Comparison of ENCODE assay signal across 9 cellular contexts in genomic region chr7:128530855-128531104, GRCh38. TPM values are rescaled to one million over a fixed set of nuclear protein-coding genes. Genes with fewer than 3 reads are reported as not detected.
DNase-seq lines count a peak whose midpoint lies in the region; ATAC-seq and TF ChIP-seq lines count a peak whose summit lies in the region.
"Had no signal": no experiment of that assay in that cellular context is flagged by ENCODE, and none has a peak within 500 bp of the region (broad histone marks: within the 10 kb centered on the region; RNA-seq: fewer than 3 reads in every experiment).

No MANE protein-coding gene starts in this region.

- no CpG with 5 or more reads among the region's 38 CpGs for WGBS in esophagus muscularis mucosa
- WGBS in sigmoid colon, 2 donors, result 0% methylated on average over 38 of the region's 38 CpGs

- DNase-seq in GM12864 (ENCODE audit: low read depth), result no peak
- no peak for DNase-seq in NB4 (ENCODE audit: low read depth)
- no peak for DNase-seq in esophagus muscularis mucosa (ENCODE audit: extremely low spot score)
- DNase-seq in sigmoid colon, result no peak
- DNase-seq in GM20000 (ENCODE audit: low spot score), result no peak
- no peak for DNase-seq in osteocyte (ENCODE audit: extremely low spot score, unreplicated experiment)

- peaks cover 23% of the 10 kb centered on the region for H3K4me1 Mint-ChIP-seq in osteocyte (ENCODE audit: unreplicated experiment)

- H3K9me3 Mint-ChIP-seq in osteocyte (ENCODE audit: unreplicated experiment), result no peaks in the 10 kb centered on the region
- H3K9me3 Mint-ChIP-seq: nephron had no signal

- H3K4me3 ChIP-seq in GM12864 (ENCODE audit: low read depth, low read length) (peak overlapping the region; percentile 89), NB4 (ENCODE audit: low read depth, low read length) (peak overlapping the region; percentile 38), esophagus muscularis mucosa (peak overlapping the region; percentile 73 to 99 (median 88)), sigmoid colon (peak overlapping the region; percentile 67 to 99 (median 81))

- TF ChIP-seq POLR2A in NB4 (IDR thresholded peaks at IDR 0.05; ENCODE audit: extremely low read depth, insufficient read length), result peak; percentile 41
- peak; percentile 10 for TF ChIP-seq POLR2A in esophagus muscularis mucosa (IDR thresholded peaks at IDR 0.05; ENCODE audit: low read depth)
- TF ChIP-seq POLR2A in sigmoid colon (IDR thresholded peaks at IDR 0.05), result no peak

- intact Hi-C loops in esophagus muscularis mucosa (cut with DNase I) (no loop called here), sigmoid colon (cut with DNase I) (loop anchor here (10.0 kb wide), 1 partner anchor 56 kb away; the partner anchor contains the start of gene METTL2B)

- H3K4me3 Mint-ChIP-seq in osteocyte (ENCODE audit: unreplicated experiment), result no peak overlapping the region

- H3K4me1 ChIP-seq in esophagus muscularis mucosa (peaks cover 26 to 41% (median 39%) of the 10 kb centered on the region in 4 donors), sigmoid colon (peaks cover 0 to 43% (median 32%) of the 10 kb centered on the region in 4 donors)

- H3K27me3 ChIP-seq in esophagus muscularis mucosa, result no peaks in the 10 kb centered on the region
- no peaks in the 10 kb centered on the region for H3K27me3 ChIP-seq in sigmoid colon

- peaks cover 11% of the 10 kb centered on the region for H3K36me3 Mint-ChIP-seq in osteocyte (ENCODE audit: unreplicated experiment)

- no peaks in the 10 kb centered on the region for H3K9me3 ChIP-seq in esophagus muscularis mucosa
- no peaks in the 10 kb centered on the region for H3K9me3 ChIP-seq in sigmoid colon

- no peaks in the 10 kb centered on the region for H3K27me3 Mint-ChIP-seq in osteocyte (ENCODE audit: unreplicated experiment)

- TF ChIP-seq CTCF in GM12864 (IDR thresholded peaks at IDR 0.05; ENCODE audit: low read depth, low read length, missing control alignments), result no peak
- TF ChIP-seq CTCF in NB4 (IDR thresholded peaks at IDR 0.05; ENCODE audit: low read depth, low read length), result no peak
- no peak for TF ChIP-seq CTCF in esophagus muscularis mucosa (IDR thresholded peaks at IDR 0.05)
- TF ChIP-seq CTCF in sigmoid colon (IDR thresholded peaks at IDR 0.05), result no peak
- TF ChIP-seq CTCF in GM20000 (IDR thresholded peaks at IDR 0.05; ENCODE audit: extremely low read depth, missing control alignments), result no peak
- TF ChIP-seq CTCF in osteocyte (IDR thresholded peaks at IDR 0.05), result no peak

- ATAC-seq in HG02884 (IDR thresholded peaks at IDR 0.05; ENCODE audit: unreplicated experiment) (no peak), GM21619 (IDR thresholded peaks at IDR 0.05; ENCODE audit: unreplicated experiment) (no peak)

- no peak overlapping the region for H3K27ac Mint-ChIP-seq in osteocyte (ENCODE audit: unreplicated experiment)

- TF ChIP-seq EP300 in esophagus muscularis mucosa (IDR thresholded peaks at IDR 0.05), result no peak
- no peak for TF ChIP-seq EP300 in sigmoid colon (IDR thresholded peaks at IDR 0.05)

- H3K36me3 ChIP-seq in esophagus muscularis mucosa (peaks cover 0 to 15% (median 6%) of the 10 kb centered on the region in 4 donors), sigmoid colon (no peaks in the 10 kb centered on the region)

- H3K27ac ChIP-seq in esophagus muscularis mucosa (replicated peaks in 1 of 4), result peak overlapping the region; percentile 97 to 99 (median 99)
- peak overlapping the region; percentile 93 to 100 (median 97) for H3K27ac ChIP-seq in sigmoid colon

RNA-seq across cellular contexts. Expression of gene METTL2B, which starts 54.2 kb away (rescaled TPM):
- total RNA-seq in esophagus muscularis mucosa, result 10 to 100 TPM; 19.9 to 23.5 (median 21.0) TPM
- 10 to 100 TPM; 18.1 to 23.2 (median 20.8) TPM for total RNA-seq in sigmoid colon
- polyA plus RNA-seq in sigmoid colon, result 10 to 100 TPM in 2 of 3 donors, 1 to 10 TPM in 1; 9.6 to 17.2 (median 12.0) TPM
- total RNA-seq in osteocyte, result 31.4 and 33.2 TPM in 2 replicates

Comparison
In these comparisons a context has a peak if more than half of its experiments do, and no peak if none do; other contexts are left out.
1. H3K4me3 ChIP-seq: peak in every context shown above with its lines; median percentile 89 in GM12864; 88 in esophagus muscularis mucosa; 81 in sigmoid colon; 38 in NB4.
2. POLR2A ChIP-seq: peak in NB4 (single experiment) and esophagus muscularis mucosa (single experiment); none in sigmoid colon (0 of 2).